In the genomic region with DNA sequence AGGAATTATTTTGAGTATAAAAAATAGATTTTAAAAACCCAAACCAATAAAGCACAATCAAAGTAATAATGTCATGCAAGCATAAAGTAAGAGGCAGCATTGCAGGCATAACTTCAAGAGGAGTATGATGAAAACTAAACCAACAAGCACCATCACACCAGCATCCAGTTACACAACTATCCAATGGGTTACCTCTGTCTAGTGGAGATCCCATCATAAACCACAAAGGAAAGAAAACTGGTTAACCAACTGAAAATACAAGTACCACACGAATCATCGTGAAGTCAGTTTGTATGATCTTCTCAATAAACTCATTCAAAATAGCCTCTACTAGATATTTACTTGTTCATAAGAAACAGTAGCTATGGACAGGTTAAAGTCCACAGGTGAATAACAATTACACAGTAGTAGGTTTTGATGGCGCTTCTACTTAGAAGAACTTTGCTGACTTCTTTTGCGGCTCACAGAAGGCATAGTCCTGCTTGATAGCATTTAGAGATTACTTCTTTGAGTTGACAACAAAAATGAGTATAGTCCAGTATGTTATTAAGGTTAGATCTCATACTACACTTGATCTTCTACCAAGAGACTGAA, we compare ENCODE assay signal across 1 cellular context.
TF ChIP-seq lines count a peak whose summit lies in the region.

No MANE protein-coding gene starts in this region.

TF ChIP-seq in K562, 482 proteins besides CTCF, POLR2A, EP300 and RAD21:
- TF ChIP-seq, protein P1, sequence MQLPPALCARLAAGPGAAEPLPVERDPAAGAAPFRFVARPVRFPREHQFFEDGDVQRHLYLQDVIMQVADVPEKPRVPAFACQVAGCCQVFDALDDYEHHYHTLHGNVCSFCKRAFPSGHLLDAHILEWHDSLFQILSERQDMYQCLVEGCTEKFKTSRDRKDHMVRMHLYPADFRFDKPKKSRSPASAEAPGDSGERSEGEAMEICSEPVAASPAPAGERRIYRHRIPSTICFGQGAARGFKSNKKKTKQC (CRISPR knock-in tag; IDR thresholded peaks at IDR 0.05): no peak
- TF ChIP-seq ZNF311 (CRISPR knock-in tag; IDR thresholded peaks at IDR 0.05) (no peak), ESRRB (CRISPR knock-in tag; IDR thresholded peaks at IDR 0.05; ENCODE audit: borderline replicate concordance) (no peak), SIN3A (IDR thresholded peaks at IDR 0.05; ENCODE audit: borderline replicate concordance in 2 of 2, control insufficient read depth in 1 of 2, low read depth in 2 of 2, low read length in 2 of 2) (no peak), NR4A1 (CRISPR knock-in tag; IDR thresholded peaks at IDR 0.05) (no peak), NR4A1 (tag; IDR thresholded peaks at IDR 0.05) (no peak), C11orf30 (IDR thresholded peaks at IDR 0.05; ENCODE audit: low read depth) (peak; percentile 30), MAFF (IDR thresholded peaks at IDR 0.05; ENCODE audit: low read length) (no peak), ZNF316 (IDR thresholded peaks at IDR 0.05) (peak; percentile 41), NFRKB (IDR thresholded peaks at IDR 0.05; ENCODE audit: low read depth) (no peak)
- TF ChIP-seq, protein P2, sequence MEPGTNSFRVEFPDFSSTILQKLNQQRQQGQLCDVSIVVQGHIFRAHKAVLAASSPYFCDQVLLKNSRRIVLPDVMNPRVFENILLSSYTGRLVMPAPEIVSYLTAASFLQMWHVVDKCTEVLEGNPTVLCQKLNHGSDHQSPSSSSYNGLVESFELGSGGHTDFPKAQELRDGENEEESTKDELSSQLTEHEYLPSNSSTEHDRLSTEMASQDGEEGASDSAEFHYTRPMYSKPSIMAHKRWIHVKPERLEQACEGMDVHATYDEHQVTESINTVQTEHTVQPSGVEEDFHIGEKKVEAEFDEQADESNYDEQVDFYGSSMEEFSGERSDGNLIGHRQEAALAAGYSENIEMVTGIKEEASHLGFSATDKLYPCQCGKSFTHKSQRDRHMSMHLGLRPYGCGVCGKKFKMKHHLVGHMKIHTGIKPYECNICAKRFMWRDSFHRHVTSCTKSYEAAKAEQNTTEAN (CRISPR knock-in tag; IDR thresholded peaks at IDR 0.05): no peak
